In the genomic region with DNA sequence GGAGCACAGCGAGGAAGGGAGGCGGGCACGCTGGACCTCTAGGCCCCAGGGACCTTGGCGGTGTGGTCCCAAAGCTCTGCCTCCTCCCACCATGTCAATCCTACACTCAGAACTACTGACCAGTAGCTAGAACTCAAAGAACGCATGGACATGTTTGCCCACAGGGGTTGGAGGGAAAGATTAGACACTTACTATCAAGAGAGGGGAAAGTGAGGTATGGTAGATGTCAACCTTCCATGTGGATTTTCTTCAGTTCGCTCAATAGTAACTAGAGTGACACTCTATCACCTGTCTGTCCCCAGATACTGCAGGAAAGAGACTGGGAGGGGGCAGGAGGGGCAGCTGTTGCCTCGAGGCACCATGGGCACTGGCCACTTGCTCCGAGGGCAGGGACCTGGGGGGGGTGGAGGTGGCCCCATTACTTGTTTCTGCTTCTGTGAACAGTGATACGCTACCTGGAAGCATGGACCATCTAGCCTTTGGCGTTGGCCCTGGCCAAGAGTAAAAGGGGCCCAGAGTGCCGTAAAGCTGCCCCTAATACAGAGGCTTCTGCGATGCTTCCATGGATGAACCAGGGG, we compare ENCODE assay signal across 8 cellular contexts. TPM values are rescaled to one million over a fixed set of nuclear protein-coding genes. Genes with fewer than 3 reads are reported as not detected.
A peak's percentile ranks its signal among the peaks of the same experiment; 100 is the strongest.
DNase-seq lines count a peak whose midpoint lies in the region; ATAC-seq, FAIRE-seq and TF ChIP-seq lines count a peak whose summit lies in the region.

No MANE protein-coding gene starts in this region.

- FAIRE-seq in A549 (lab: Jason Lieb, UNC) = no peak

- H3K9ac ChIP-seq in muscle layer of colon (ENCODE audit: low read length) = no peak overlapping the region

- DNase-seq in A549 (ENCODE audit: low read depth in 1 of 2, low spot score in 1 of 2) (no peak), HuH-7 (ENCODE audit: low spot score) (peak; percentile 55), cardiac fibroblast (ENCODE audit: low read depth in 2 of 2) (no peak), NK-92 (lab: John Stamatoyannopoulos, UW; ENCODE audit: unreplicated experiment) (no peak), OCI-M2 (lab: John Stamatoyannopoulos, UW; ENCODE audit: unreplicated experiment) (no peak)

- WGBS in A549 (ENCODE audit: missing lambda C conversion rate) = 82% methylated on average over 12 of the region's 12 CpGs

- H3K4me1 ChIP-seq in A549 = peaks cover 35% of the 10 kb centered on the region
- peaks cover 49% of the 10 kb centered on the region for H3K4me1 ChIP-seq in muscle layer of colon (ENCODE audit: insufficient read depth, low read length)

- peak overlapping the region; percentile 76 for H3K4me3 ChIP-seq in A549
- peak overlapping the region; percentile 92 to 95 for H3K4me3 ChIP-seq in cardiac fibroblast (replicated peaks in 1 of 2; ENCODE audit: low read depth in 2 of 2, low read length in 2 of 2)
- H3K4me3 ChIP-seq in muscle layer of colon (ENCODE audit: low read depth in 1 of 2, low read length in 2 of 2) = peak overlapping the region; percentile 71 to 88

- TF ChIP-seq POLR2A in A549 (IDR thresholded peaks at IDR 0.05; ENCODE audit: low read length) = no peak

- POLR2A ChIA-PET in A549 (lab: Yijun Ruan, JAX) = no interaction called here

- H3K27me3 ChIP-seq in muscle layer of colon (ENCODE audit: control insufficient read depth in 1 of 2, insufficient read depth in 2 of 2, low read length in 2 of 2) = no peaks in the 10 kb centered on the region

- H3K36me3 ChIP-seq in muscle layer of colon (ENCODE audit: insufficient read depth, low read length) = no peaks in the 10 kb centered on the region

- peak overlapping the region; percentile 91 for H3K4me2 ChIP-seq in A549

- CTCF ChIA-PET in A549 (lab: Yijun Ruan, JAX) = interaction anchor here (0.7 to 22.6 kb wide), 13 partner anchors 8 to 482 kb away, joined by 3 to 368 read pairs (median 6); partner anchors contain the start of gene GID8

- H3K27ac ChIP-seq in A549 (peak overlapping the region; percentile 96 to 98; a peak in 5 of 6 replicates), muscle layer of colon (ENCODE audit: low read depth, low read length) (peak overlapping the region; percentile 85)

- no peak for TF ChIP-seq RAD21 in A549 (conservative IDR thresholded peaks at IDR 0.05 in 1 of 2, IDR thresholded peaks at IDR 0.05 in 1 of 2)

- ATAC-seq in A549 (peak in 1 of 2 experiments; percentile 1; a peak in 1 of 6 replicates), HG03135 (IDR thresholded peaks at IDR 0.05; ENCODE audit: unreplicated experiment) (no peak), GM19463 (IDR thresholded peaks at IDR 0.05; ENCODE audit: unreplicated experiment) (no peak)

- TF ChIP-seq EP300 in A549 (IDR thresholded peaks at IDR 0.05) = no peak

- no peaks in the 10 kb centered on the region for H3K9me3 ChIP-seq in A549
- H3K9me3 ChIP-seq in muscle layer of colon (ENCODE audit: low read length) = no peaks in the 10 kb centered on the region

- TF ChIP-seq CTCF in A549 (IDR thresholded peaks at IDR 0.05) = no peak
- TF ChIP-seq CTCF in cardiac fibroblast (IDR thresholded peaks at IDR 0.05; ENCODE audit: low read depth, low read length) = no peak

TF ChIP-seq in A549, 52 proteins besides CTCF, POLR2A, EP300 and RAD21:
- TF ChIP-seq PBX3 (IDR thresholded peaks at IDR 0.05) = no peak
- TF ChIP-seq FOSL2 (IDR thresholded peaks at IDR 0.05) = no peak
- TF ChIP-seq FOSL2 (CRISPR knock-in tag; IDR thresholded peaks at IDR 0.05) = no peak
- no peak for TF ChIP-seq ATOH8 (CRISPR knock-in tag; IDR thresholded peaks at IDR 0.05; ENCODE audit: low read depth)
- no peak for TF ChIP-seq ELK1 (IDR thresholded peaks at IDR 0.05; ENCODE audit: low read depth, low read length)
- TF ChIP-seq, protein P1, sequence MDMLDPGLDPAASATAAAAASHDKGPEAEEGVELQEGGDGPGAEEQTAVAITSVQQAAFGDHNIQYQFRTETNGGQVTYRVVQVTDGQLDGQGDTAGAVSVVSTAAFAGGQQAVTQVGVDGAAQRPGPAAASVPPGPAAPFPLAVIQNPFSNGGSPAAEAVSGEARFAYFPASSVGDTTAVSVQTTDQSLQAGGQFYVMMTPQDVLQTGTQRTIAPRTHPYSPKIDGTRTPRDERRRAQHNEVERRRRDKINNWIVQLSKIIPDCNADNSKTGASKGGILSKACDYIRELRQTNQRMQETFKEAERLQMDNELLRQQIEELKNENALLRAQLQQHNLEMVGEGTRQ (IDR thresholded peaks at IDR 0.05) = no peak

RNA-seq across cellular contexts. Expression of gene DIDO1, which starts 0.9 kb away (rescaled TPM):
- polyA plus RNA-seq in A549 (2011; rRNA removed) = 12.6 and 15.3 TPM in 2 replicates
- 7.0 and 8.3 TPM in 2 replicates for polyA plus RNA-seq in A549 (2012; cell fraction: cytosol; rRNA removed)
- 30.1 and 39.5 TPM in 2 replicates for polyA plus RNA-seq in A549 (2012; cell fraction: nucleus; rRNA removed)
- polyA plus RNA-seq in A549 (2017; fragmentation: RNase III; extraction: RNeasy Plus Mini Kit Qiagen cat#74134 plus additional on column Dnase treatment) = 14.8 to 16.2 TPM (median 15.4 TPM) in 3 replicates
- 21.1 and 23.1 TPM in 2 replicates for polyA minus RNA-seq in A549 (2011; rRNA and poly(A)+ RNA removed)

RNA-seq across cellular contexts. Expression of gene GID8, which starts 10.7 kb away (rescaled TPM):
- polyA plus RNA-seq in A549 (2011; rRNA removed) (24.5 and 25.0 TPM in 2 replicates), A549 (2017; fragmentation: RNase III; extraction: RNeasy Plus Mini Kit Qiagen cat#74134 plus additional on column Dnase treatment) (18.6 to 19.2 TPM (median 19.0 TPM) in 3 replicates)
- 15.3 and 16.0 TPM in 2 replicates for polyA plus RNA-seq in A549 (2012; cell fraction: cytosol; rRNA removed)
- polyA plus RNA-seq in A549 (2012; cell fraction: nucleus; rRNA removed) = 13.1 and 19.2 TPM in 2 replicates
- polyA minus RNA-seq in A549 (2011; rRNA and poly(A)+ RNA removed) = 21.9 and 24.0 TPM in 2 replicates

RNA-seq across cellular contexts. Expression of gene SLC17A9, which starts 25.3 kb away (rescaled TPM):
- polyA plus RNA-seq in A549 (2011; rRNA removed) (0.05 TPM in 1 of 2 replicates, not detected in the other), A549 (2017; fragmentation: RNase III; extraction: RNeasy Plus Mini Kit Qiagen cat#74134 plus additional on column Dnase treatment) (not detected in 3 replicates)
- polyA plus RNA-seq in A549 (2012; cell fraction: cytosol; rRNA removed) = 0.01 TPM in 1 of 2 replicates, not detected in the other
- polyA plus RNA-seq in A549 (2012; cell fraction: nucleus; rRNA removed) = 0.06 and 0.13 TPM in 2 replicates
- 0.73 TPM in 1 of 2 replicates, not detected in the other for polyA minus RNA-seq in A549 (2011; rRNA and poly(A)+ RNA removed)
